10 cellular contexts compared by ENCODE assay signal in genomic region chr6:162177733-162178132, GRCh38.
DNase-seq lines count a peak whose midpoint lies in the region; ATAC-seq, FAIRE-seq and TF ChIP-seq lines count a peak whose summit lies in the region.
"Had no signal": no experiment of that assay in that cellular context is flagged by ENCODE, and none has a peak within 500 bp of the region (broad histone marks: within the 10 kb centered on the region; RNA-seq: fewer than 3 reads in every experiment).

No MANE protein-coding gene starts in this region.

- POLR2A ChIA-PET in HEK293T (lab: Yijun Ruan, JAX): no interaction called here

- no peak for FAIRE-seq in frontal cortex (lab: Jason Lieb, UNC)

- CTCF ChIA-PET in HEK293T (lab: Yijun Ruan, JAX): interaction anchor here (1.2 kb wide), 1 partner anchor 28 kb away, joined by 3 read pairs; no protein-coding TSS in a partner anchor

- intact Hi-C loops in posterior cingulate gyrus (cut with DNase I): no loop called here

- DNase-seq in HEK293T (ENCODE audit: extremely low spot score) (peak; percentile 14), RPMI7951 (ENCODE audit: low read depth) (peak; percentile 3), frontal cortex (ENCODE audit: low spot score in 2 of 2) (peak; percentile 2 to 51), posterior cingulate gyrus (peak in 8 of 10 donors; percentile 27 to 92 (median 48)), SW 1271 (lab: John Stamatoyannopoulos, UW) (no peak)
- DNase-seq in activated naive CD4-positive, alpha-beta T cell (lab: John Stamatoyannopoulos, UW): no peak
- DNase-seq in activated CD4-positive, alpha-beta T cell treated with anti-CD3 and anti-CD28 coated beads for 4 hours: no peak
- DNase-seq: effector memory CD8-positive, alpha-beta T cell; GDM1 had no signal

- ATAC-seq in HG02973 (IDR thresholded peaks at IDR 0.05; ENCODE audit: unreplicated experiment): no peak
- ATAC-seq: effector memory CD8-positive, alpha-beta T cell had no signal

TF ChIP-seq in HEK293T, 16 proteins besides CTCF, POLR2A, EP300 and RAD21:
- TF ChIP-seq L3MBTL2 (conservative IDR thresholded peaks at IDR 0.05): no peak
- no peak for TF ChIP-seq FOXK2 (IDR thresholded peaks at IDR 0.05)
- no peak for TF ChIP-seq HDGF (IDR thresholded peaks at IDR 0.05; ENCODE audit: borderline replicate concordance)

Comparison
In these comparisons a context has a peak if more than half of its experiments do, and no peak if none do; other contexts are left out.
1. DNase-seq: peak in HEK293T (single experiment), RPMI7951 (single experiment), frontal cortex (2 of 2) and posterior cingulate gyrus (8 of 10); none in SW 1271 (0 of 2), activated naive CD4-positive, alpha-beta T cell (0 of 4) and activated CD4-positive, alpha-beta T cell treated with anti-CD3 and anti-CD28 coated beads for 4 hours (0 of 2).